13 cellular contexts compared by ENCODE assay signal in the genomic region with DNA sequence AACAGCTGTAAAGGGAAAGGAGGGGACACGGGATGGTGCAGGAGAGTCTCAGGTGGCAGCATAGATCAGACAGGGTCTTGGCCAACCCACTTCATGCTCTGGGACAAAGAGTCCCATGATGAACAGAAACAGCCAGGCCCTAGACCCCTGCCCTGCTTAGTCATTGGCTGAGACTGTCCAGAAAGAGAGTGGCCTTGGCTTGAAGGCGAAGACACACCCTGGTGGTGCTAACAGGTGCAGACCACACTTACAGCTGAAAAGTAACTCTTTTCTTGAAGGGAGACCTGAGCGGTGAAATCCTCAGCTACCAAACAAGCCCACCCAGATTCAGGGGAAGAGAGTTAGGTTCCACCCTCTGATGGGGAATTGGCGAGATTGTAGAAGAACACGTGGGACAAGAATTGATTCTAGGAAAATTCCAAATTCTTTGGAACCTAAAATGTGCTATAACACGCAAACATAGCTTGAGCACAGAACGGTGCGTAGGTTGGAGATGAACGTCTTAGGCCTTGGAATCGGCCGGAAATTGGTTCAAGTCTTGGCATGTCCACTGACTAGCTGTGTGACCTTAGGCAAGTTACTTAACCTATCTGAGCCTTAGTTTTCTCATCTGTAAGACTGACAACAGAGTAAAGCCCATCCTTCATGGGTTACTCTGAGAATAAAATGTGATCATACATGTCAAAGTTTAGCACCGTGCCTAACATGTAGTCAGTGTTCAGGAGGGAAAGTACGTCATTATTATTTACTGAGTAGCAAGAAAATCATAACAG. TPM values are rescaled to one million over a fixed set of nuclear protein-coding genes. Genes with fewer than 3 reads are reported as not detected.
A peak's percentile ranks its signal among the peaks of the same experiment; 100 is the strongest.
DNase-seq lines count a peak whose midpoint lies in the region; ATAC-seq and TF ChIP-seq lines count a peak whose summit lies in the region.
"Had no signal": no experiment of that assay in that cellular context is flagged by ENCODE, and none has a peak within 500 bp of the region (broad histone marks: within the 10 kb centered on the region; RNA-seq: fewer than 3 reads in every experiment).

No MANE protein-coding gene starts in this region.

- intact Hi-C loops in uterus (cut with DNase I; ENCODE audit: low total_unique reads): no loop called here
- intact Hi-C loops in colonic mucosa (cut with DNase I): no loop called here

- H2BK5ac ChIP-seq in H9 (ENCODE audit: insufficient read length, low read length): no peak overlapping the region

- DNase-seq in H9 (no peak), WTC11 (ENCODE audit: low spot score) (no peak), glutamatergic neuron (no peak), uterus (no peak), colonic mucosa (no peak), globus pallidus (ENCODE audit: low spot score) (no peak)
- no peak for DNase-seq in activated CD8-positive, alpha-beta T cell treated with anti-CD3 and anti-CD28 coated beads, Interleukin-2, amount 10 ng/mL, durations not matched to agents 7 days and 5 days
- DNase-seq: Caco-2; CD8-positive, alpha-beta memory T cell; DND-41; GDM1 had no signal

- H3K27ac Mint-ChIP-seq in H9 (peak overlapping the region in 2 of 3 experiments; percentile 16 to 50; a peak in 2 of 7 replicates), WTC11 (no peak overlapping the region; the same call in 1 of the 2 replicates), glutamatergic neuron (ENCODE audit: unreplicated experiment) (peak overlapping the region; percentile 72)
- no peak overlapping the region for H3K27ac Mint-ChIP-seq in activated CD8-positive, alpha-beta T cell treated with anti-CD3 and anti-CD28 coated beads, Interleukin-2, amount 10 ng/mL, durations not matched to agents 7 days and 5 days
- H3K27ac Mint-ChIP-seq: CD8-positive, alpha-beta memory T cell had no signal

- no peak overlapping the region for H4K91ac ChIP-seq in H9 (ENCODE audit: insufficient read length, low read depth, low read length)

- H3K27ac ChIP-seq in H9 (ENCODE audit: insufficient read length, low read depth, low read length): no peak overlapping the region
- H3K27ac ChIP-seq in uterus: no peak overlapping the region
- no peak overlapping the region for H3K27ac ChIP-seq in colonic mucosa
- H3K27ac ChIP-seq: A549 had no signal

- no peak overlapping the region for H3K18ac ChIP-seq in H9 (ENCODE audit: insufficient read length, low read depth, low read length)

- no peak overlapping the region for H3T11ph ChIP-seq in H9 (ENCODE audit: low read length)

- H3K36me3 Mint-ChIP-seq in H9 (ENCODE audit: insufficient read depth in 1 of 3, low read depth in 3 of 3): peaks cover 0 to 1% (median 0%) of the 10 kb centered on the region in 3 experiments; a peak in 2 of 7 replicates
- 0 out of 2 replicates have a peak, but pooled peaks cover under 1% of the 10 kb centered on the region for H3K36me3 Mint-ChIP-seq in WTC11
- H3K36me3 Mint-ChIP-seq in glutamatergic neuron (ENCODE audit: unreplicated experiment): peaks cover 1% of the 10 kb centered on the region
- no peaks in the 10 kb centered on the region for H3K36me3 Mint-ChIP-seq in activated CD8-positive, alpha-beta T cell treated with anti-CD3 and anti-CD28 coated beads, Interleukin-2, amount 10 ng/mL, durations not matched to agents 7 days and 5 days (ENCODE audit: low read depth)
- H3K36me3 Mint-ChIP-seq: CD8-positive, alpha-beta memory T cell had no signal

- no peaks in the 10 kb centered on the region for H3K23me2 ChIP-seq in H9 (ENCODE audit: insufficient read length, low read depth, low read length, poor library complexity, severe bottlenecking)

- H3K4me2 ChIP-seq in H9 (ENCODE audit: insufficient read depth, insufficient read length, low read length): no peak overlapping the region
- H3K4me2 ChIP-seq: A549 had no signal

- H3K4me1 Mint-ChIP-seq in H9 (peaks cover 25 to 34% of the 10 kb centered on the region in 2 experiments), WTC11 (peaks cover 13% of the 10 kb centered on the region), glutamatergic neuron (ENCODE audit: low read depth, unreplicated experiment) (peaks cover 29% of the 10 kb centered on the region)
- H3K4me1 Mint-ChIP-seq in activated CD8-positive, alpha-beta T cell treated with anti-CD3 and anti-CD28 coated beads, Interleukin-2, amount 10 ng/mL, durations not matched to agents 7 days and 5 days (ENCODE audit: low read depth): no peaks in the 10 kb centered on the region
- H3K4me1 Mint-ChIP-seq: CD8-positive, alpha-beta memory T cell had no signal

- H2AK5ac ChIP-seq in H9 (ENCODE audit: insufficient read length, low read length): no peak overlapping the region

- no peaks in the 10 kb centered on the region for H3K27me3 ChIP-seq in H9 (ENCODE audit: insufficient read depth, low read length)
- H3K27me3 ChIP-seq in uterus: no peaks in the 10 kb centered on the region
- H3K27me3 ChIP-seq in colonic mucosa: no peaks in the 10 kb centered on the region
- H3K27me3 ChIP-seq: BE2C had no signal

- H3K79me2 ChIP-seq in H9 (ENCODE audit: insufficient read depth, low read length): no peaks in the 10 kb centered on the region

- TF ChIP-seq POLR2A in uterus (IDR thresholded peaks at IDR 0.05): no peak

- no peak overlapping the region for H4K8ac ChIP-seq in H9 (replicated peaks; ENCODE audit: insufficient read length, low read depth, low read length)

- ATAC-seq in WTC11: peak; percentile 55
- ATAC-seq in activated CD8-positive, alpha-beta T cell treated with anti-CD3 and anti-CD28 coated beads, Interleukin-2, amount 10 ng/mL, durations not matched to agents 7 days and 5 days: no peak

- H3K14ac ChIP-seq in H9 (ENCODE audit: insufficient read depth, low read length): no peak overlapping the region

- H3K4me3 ChIP-seq in uterus (no peak overlapping the region), colonic mucosa (no peak overlapping the region)
- H3K4me3 ChIP-seq: A549 had no signal

- H3K9me3 ChIP-seq in H9 (ENCODE audit: control insufficient read depth, low read depth, low read length) (no peaks in the 10 kb centered on the region), uterus (no peaks in the 10 kb centered on the region), colonic mucosa (no peaks in the 10 kb centered on the region)
- H3K9me3 ChIP-seq: A549, BE2C had no signal

- H3K56ac ChIP-seq in H9 (ENCODE audit: insufficient read length, low read depth, low read length): no peak overlapping the region

- no CpG with 5 or more reads among the region's 13 CpGs for WGBS in H9 (ENCODE audit: extremely low coverage, insufficient read length, low lambda C conversion rate)

- H3K4me1 ChIP-seq in H9 (ENCODE audit: insufficient read depth, low read length) (no peaks in the 10 kb centered on the region), uterus (no peaks in the 10 kb centered on the region), colonic mucosa (no peaks in the 10 kb centered on the region)
- H3K4me1 ChIP-seq: A549, BE2C, Caco-2 had no signal

- no peak overlapping the region for H3K4ac ChIP-seq in H9 (ENCODE audit: low read depth, low read length)

- no peak overlapping the region for H3K23ac ChIP-seq in H9 (ENCODE audit: insufficient read length, low read depth, low read length)

- TF ChIP-seq CTCF in H9 (conservative IDR thresholded peaks at IDR 0.05): no peak; the same call in 2 of the 3 replicates
- TF ChIP-seq CTCF in WTC11 (IDR thresholded peaks at IDR 0.05): no peak
- no peak for TF ChIP-seq CTCF in glutamatergic neuron (IDR thresholded peaks at IDR 0.05; ENCODE audit: partially characterized antibody, unreplicated experiment)
- TF ChIP-seq CTCF in uterus (IDR thresholded peaks at IDR 0.05): no peak
- TF ChIP-seq CTCF in colonic mucosa (IDR thresholded peaks at IDR 0.05): no peak

- no peak overlapping the region for H3K9ac ChIP-seq in H9 (ENCODE audit: extremely low read depth, insufficient read length, low read length)
- H3K9ac ChIP-seq in colonic mucosa (ENCODE audit: low read depth in 2 of 2, low read length in 2 of 2): no peak overlapping the region

- no peak overlapping the region for H2AFZ ChIP-seq in H9 (ENCODE audit: low read length)

- H4K20me1 ChIP-seq in H9 (ENCODE audit: control insufficient read depth, insufficient read depth, insufficient read length): no peaks in the 10 kb centered on the region

- POLR2A ChIA-PET in WTC11 (lab: Charles Lee): no interaction called here
- POLR2A ChIA-PET in activated CD8-positive, alpha-beta T cell treated with anti-CD3 and anti-CD28 coated beads, Interleukin-2, amount 10 ng/mL, durations not matched to agents 7 days and 5 days (lab: Charles Lee): no interaction called here

- CTCF ChIA-PET in WTC11 (lab: Charles Lee): interaction anchor here (0.6 to 3.2 kb wide), 19 partner anchors 11 to 486 kb away, joined by 3 to 29 read pairs (median 3); no protein-coding TSS in a partner anchor
- CTCF ChIA-PET in activated CD8-positive, alpha-beta T cell treated with anti-CD3 and anti-CD28 coated beads, Interleukin-2, amount 10 ng/mL, durations not matched to agents 7 days and 5 days (lab: Charles Lee): no interaction called here

- H3K27me3 Mint-ChIP-seq in H9 (ENCODE audit: low read depth) (no peaks in the 10 kb centered on the region), WTC11 (ENCODE audit: low read depth) (peaks cover 4% of the 10 kb centered on the region), glutamatergic neuron (ENCODE audit: unreplicated experiment) (peaks cover 5% of the 10 kb centered on the region)
- peaks cover 9% of the 10 kb centered on the region for H3K27me3 Mint-ChIP-seq in activated CD8-positive, alpha-beta T cell treated with anti-CD3 and anti-CD28 coated beads, Interleukin-2, amount 10 ng/mL, durations not matched to agents 7 days and 5 days (ENCODE audit: low read depth)

- H2BK20ac ChIP-seq in H9 (ENCODE audit: low read depth, low read length, poor library complexity, severe bottlenecking): no peak overlapping the region

- no peaks in the 10 kb centered on the region for H3K79me1 ChIP-seq in H9 (ENCODE audit: insufficient read depth, low read depth, low read length, poor library complexity, severe bottlenecking)

- no peak overlapping the region for H2BK120ac ChIP-seq in H9 (ENCODE audit: low read depth, low read length, poor library complexity, severe bottlenecking)

- H3K4me3 Mint-ChIP-seq in H9 (no peak overlapping the region), WTC11 (no peak overlapping the region), glutamatergic neuron (ENCODE audit: unreplicated experiment) (peak overlapping the region; percentile 41)
- H3K4me3 Mint-ChIP-seq in activated CD8-positive, alpha-beta T cell treated with anti-CD3 and anti-CD28 coated beads, Interleukin-2, amount 10 ng/mL, durations not matched to agents 7 days and 5 days: no peak overlapping the region
- H3K4me3 Mint-ChIP-seq: CD8-positive, alpha-beta memory T cell had no signal

- H3K36me3 ChIP-seq in uterus (no peaks in the 10 kb centered on the region), colonic mucosa (no peaks in the 10 kb centered on the region)
- H3K36me3 ChIP-seq: BE2C had no signal

- no peak overlapping the region for H2BK15ac ChIP-seq in H9 (ENCODE audit: low read depth, low read length)

- no peak overlapping the region for H2BK12ac ChIP-seq in H9 (ENCODE audit: insufficient read length, low read depth, low read length)

- H4K5ac ChIP-seq in H9 (ENCODE audit: insufficient read length, low read depth, low read length): no peak overlapping the region

- H3K9me3 Mint-ChIP-seq in H9 (peaks cover 5 to 6% of the 10 kb centered on the region in 2 experiments), WTC11 (peaks cover 18% of the 10 kb centered on the region), glutamatergic neuron (ENCODE audit: unreplicated experiment) (peaks cover 9% of the 10 kb centered on the region)
- peaks cover under 1% of the 10 kb centered on the region for H3K9me3 Mint-ChIP-seq in activated CD8-positive, alpha-beta T cell treated with anti-CD3 and anti-CD28 coated beads, Interleukin-2, amount 10 ng/mL, durations not matched to agents 7 days and 5 days (ENCODE audit: insufficient read depth)

RNA-seq across cellular contexts. Expression of a gene that starts 12.5 kb away (rescaled TPM):
- total RNA-seq in H9 (2021): 6.8 and 7.1 TPM in 2 replicates
- 5.9 to 6.3 TPM (median 6.1 TPM) in 3 replicates for total RNA-seq in WTC11 (2021)
- 9.5 TPM for total RNA-seq in glutamatergic neuron (ENCODE audit: unreplicated experiment)
- 1 to 10 TPM; 4.2 to 4.3 TPM for total RNA-seq in activated CD8-positive, alpha-beta T cell treated with anti-CD3 and anti-CD28 coated beads, Interleukin-2, amount 10 ng/mL, durations not matched to agents 7 days and 5 days
- total RNA-seq in uterus: 10 to 100 TPM in 1 of 4 donors, 1 to 10 TPM in 3; 4.5 to 16.6 (median 6.7) TPM
- 10 to 100 TPM in 1 of 2 donors, 1 to 10 TPM in 1; 5.5 to 10.6 TPM for total RNA-seq in colonic mucosa

Comparison
In these comparisons a context has a peak if more than half of its experiments do, and no peak if none do; other contexts are left out.
1. H3K27ac Mint-ChIP-seq: peak in H9 (2 of 3) and glutamatergic neuron (single experiment); none in WTC11 (single experiment) and activated CD8-positive, alpha-beta T cell treated with anti-CD3 and anti-CD28 coated beads, Interleukin-2, amount 10 ng/mL, durations not matched to agents 7 days and 5 days (single experiment).